ENCODE assay signal across 17 cellular contexts in genomic region chrX:133265331-133265730, GRCh38. TPM values are rescaled to one million over a fixed set of nuclear protein-coding genes. Genes with fewer than 3 reads are reported as not detected.
A peak's percentile ranks its signal among the peaks of the same experiment; 100 is the strongest.
DNase-seq lines count a peak whose midpoint lies in the region; ATAC-seq and TF ChIP-seq lines count a peak whose summit lies in the region.
"Had no signal": no experiment of that assay in that cellular context is flagged by ENCODE, and none has a peak within 500 bp of the region (broad histone marks: within the 10 kb centered on the region; RNA-seq: fewer than 3 reads in every experiment).

No MANE protein-coding gene starts in this region.

- ATAC-seq in body of pancreas: no peak
- ATAC-seq: gastrocnemius medialis, K562, left colon had no signal

- H3K27ac Mint-ChIP-seq in neural progenitor cell: peak overlapping the region; percentile 97
- H3K27ac Mint-ChIP-seq: activated CD4-positive, alpha-beta memory T cell treated with anti-CD3 and anti-CD28 coated beads for 36 hours; naive B cell had no signal

- no peak overlapping the region for H3K9ac ChIP-seq in neural progenitor cell

- peak overlapping the region; percentile 58 for H3K4me2 ChIP-seq in neural progenitor cell

- peaks cover 19% of the 10 kb centered on the region for H3F3A ChIP-seq in neural progenitor cell (ENCODE audit: low read depth)

- no peak overlapping the region for H2AFZ ChIP-seq in neural progenitor cell (replicated peaks)

- peak overlapping the region; percentile 74 for H3K4me3 Mint-ChIP-seq in neural progenitor cell
- H3K4me3 Mint-ChIP-seq: activated CD4-positive, alpha-beta memory T cell treated with anti-CD3 and anti-CD28 coated beads for 36 hours had no signal

- DNase-seq in EH (ENCODE audit: low read depth): peak; percentile 1
- peak; percentile 59 to 72 for DNase-seq in SJSA1 (ENCODE audit: low read depth in 1 of 2, low spot score in 2 of 2)
- peak; percentile 44 for DNase-seq in iPS DF 4.7 (ENCODE audit: extremely low read depth, low spot score)
- DNase-seq in neural progenitor cell (ENCODE audit: low spot score): peak; percentile 93
- no peak for DNase-seq in activated CD8-positive, alpha-beta memory T cell treated with anti-CD3 and anti-CD28 coated beads, Interleukin-2, amount 50 U/mL, for 48 hours
- DNase-seq in GM20000 (ENCODE audit: low spot score): no peak
- no peak for DNase-seq in effector CD8-positive, alpha-beta T cell (lab: John Stamatoyannopoulos, UW)
- no peak for DNase-seq in body of pancreas
- DNase-seq: activated CD4-positive, alpha-beta memory T cell treated with anti-CD3 and anti-CD28 coated beads for 36 hours; activated effector memory CD4-positive, alpha-beta T cell treated with Interleukin-2 at 50 U/mL for 16 hours; gastrocnemius medialis; left colon; naive B cell; stimulated activated naive CD4-positive, alpha-beta T cell; T1000 had no signal

- H3K36me3 ChIP-seq in SJSA1: no peaks in the 10 kb centered on the region
- no peaks in the 10 kb centered on the region for H3K36me3 ChIP-seq in neural progenitor cell
- no peaks in the 10 kb centered on the region for H3K36me3 ChIP-seq in body of pancreas (replicated peaks in 1 of 2; ENCODE audit: insufficient read depth in 1 of 2, low read depth in 2 of 2)
- H3K36me3 ChIP-seq: gastrocnemius medialis had no signal

- H3K36me3 Mint-ChIP-seq in neural progenitor cell: no peaks in the 10 kb centered on the region
- H3K36me3 Mint-ChIP-seq: activated CD4-positive, alpha-beta memory T cell treated with anti-CD3 and anti-CD28 coated beads for 36 hours; naive B cell had no signal

- H3K27me3 Mint-ChIP-seq in neural progenitor cell (ENCODE audit: insufficient read depth, low read depth): peaks cover 20% of the 10 kb centered on the region
- H3K27me3 Mint-ChIP-seq: activated CD4-positive, alpha-beta memory T cell treated with anti-CD3 and anti-CD28 coated beads for 36 hours had no signal

- no peaks in the 10 kb centered on the region for H3K9me3 ChIP-seq in SJSA1 (replicated peaks)
- no peaks in the 10 kb centered on the region for H3K9me3 ChIP-seq in neural progenitor cell (ENCODE audit: low read depth)
- no peaks in the 10 kb centered on the region for H3K9me3 ChIP-seq in body of pancreas
- H3K9me3 ChIP-seq: gastrocnemius medialis had no signal

- no peak for TF ChIP-seq POLR2A in body of pancreas (IDR thresholded peaks at IDR 0.05)

- whole genome bisulfite sequencing in body of pancreas, 2 donors: 28 to 29% methylated on average over 4 to 13 of the region's 13 CpGs

- H3K79me2 ChIP-seq in neural progenitor cell (ENCODE audit: low read depth): no peaks in the 10 kb centered on the region

- H3K27ac ChIP-seq in SJSA1: peak overlapping the region; percentile 10
- no peak overlapping the region for H3K27ac ChIP-seq in neural progenitor cell
- no peak overlapping the region for H3K27ac ChIP-seq in body of pancreas
- H3K27ac ChIP-seq: gastrocnemius medialis had no signal

- H3K27me3 ChIP-seq in SJSA1 (replicated peaks) (no peaks in the 10 kb centered on the region), neural progenitor cell (no peaks in the 10 kb centered on the region), body of pancreas (no peaks in the 10 kb centered on the region)
- H3K27me3 ChIP-seq: gastrocnemius medialis had no signal

- peaks cover 3% of the 10 kb centered on the region for H3K9me3 Mint-ChIP-seq in neural progenitor cell
- H3K9me3 Mint-ChIP-seq: activated CD4-positive, alpha-beta memory T cell treated with anti-CD3 and anti-CD28 coated beads for 36 hours had no signal

- peaks cover 51% of the 10 kb centered on the region for H3K4me1 Mint-ChIP-seq in neural progenitor cell

- H3K4me3 ChIP-seq in SJSA1: no peak overlapping the region
- no peak overlapping the region for H3K4me3 ChIP-seq in neural progenitor cell
- no peak overlapping the region for H3K4me3 ChIP-seq in body of pancreas
- H3K4me3 ChIP-seq: gastrocnemius medialis, K562 had no signal

- intact Hi-C loops in body of pancreas (cut with DNase I): no loop called here

- H3K4me1 ChIP-seq in SJSA1 (replicated peaks): peaks cover 11% of the 10 kb centered on the region
- H3K4me1 ChIP-seq in neural progenitor cell: peaks cover 18% of the 10 kb centered on the region
- H3K4me1 ChIP-seq in body of pancreas: no peaks in the 10 kb centered on the region
- H3K4me1 ChIP-seq: gastrocnemius medialis had no signal

- TF ChIP-seq CTCF in neural progenitor cell (IDR thresholded peaks at IDR 0.05) (no peak), GM20000 (IDR thresholded peaks at IDR 0.05; ENCODE audit: extremely low read depth, missing control alignments) (no peak), body of pancreas (IDR thresholded peaks at IDR 0.05) (no peak)

- no peaks in the 10 kb centered on the region for H4K20me1 ChIP-seq in neural progenitor cell (ENCODE audit: low read depth)

RNA-seq across cellular contexts. Expression of gene TFDP3, which starts 47.2 kb away (rescaled TPM):
- not detected in 2 replicates for total RNA-seq in SJSA1 (2014; rRNA removed; shearing (Covaris generic))
- not detected in 2 replicates for total RNA-seq in neural progenitor cell (ENCODE audit: low replicate concordance)
- not detected for total RNA-seq in body of pancreas
- total RNA-seq: activated CD4-positive, alpha-beta memory T cell treated with anti-CD3 and anti-CD28 coated beads for 36 hours; gastrocnemius medialis; left colon; NCI-H460 had no signal

Comparison
In these comparisons a context has a peak if more than half of its experiments do, and no peak if none do; other contexts are left out.
1. DNase-seq: peak in EH (single experiment), SJSA1 (2 of 2), iPS DF 4.7 (single experiment) and neural progenitor cell (single experiment); none in activated CD8-positive, alpha-beta memory T cell treated with anti-CD3 and anti-CD28 coated beads, Interleukin-2, amount 50 U/mL, for 48 hours (single experiment), GM20000 (single experiment), effector CD8-positive, alpha-beta T cell (single experiment) and body of pancreas (0 of 4).